ENCODE assay signal across 1 cellular context in genomic region chr20:47691632-47692031, GRCh38.
TF ChIP-seq lines count a peak whose summit lies in the region.

No MANE protein-coding gene starts in this region.

TF ChIP-seq in GM23338, 12 proteins besides CTCF, POLR2A, EP300 and RAD21:
- TF ChIP-seq ZNF462 (CRISPR knock-in tag; IDR thresholded peaks at IDR 0.05) (no peak), ZNF331 (CRISPR knock-in tag; IDR thresholded peaks at IDR 0.05; ENCODE audit: low read depth) (no peak), JUNB (IDR thresholded peaks at IDR 0.05; ENCODE audit: unreplicated experiment) (no peak), EZH2 (IDR thresholded peaks at IDR 0.05; ENCODE audit: low read depth, unreplicated experiment) (no peak), EZH2phosphoT487 (IDR thresholded peaks at IDR 0.05; ENCODE audit: unreplicated experiment) (no peak), ETS1 (IDR thresholded peaks at IDR 0.05) (no peak), ZNF114 (CRISPR knock-in tag; IDR thresholded peaks at IDR 0.05) (no peak), STAT1 (IDR thresholded peaks at IDR 0.05; ENCODE audit: unreplicated experiment) (no peak)
